8 cellular contexts compared by ENCODE assay signal in the genomic region with DNA sequence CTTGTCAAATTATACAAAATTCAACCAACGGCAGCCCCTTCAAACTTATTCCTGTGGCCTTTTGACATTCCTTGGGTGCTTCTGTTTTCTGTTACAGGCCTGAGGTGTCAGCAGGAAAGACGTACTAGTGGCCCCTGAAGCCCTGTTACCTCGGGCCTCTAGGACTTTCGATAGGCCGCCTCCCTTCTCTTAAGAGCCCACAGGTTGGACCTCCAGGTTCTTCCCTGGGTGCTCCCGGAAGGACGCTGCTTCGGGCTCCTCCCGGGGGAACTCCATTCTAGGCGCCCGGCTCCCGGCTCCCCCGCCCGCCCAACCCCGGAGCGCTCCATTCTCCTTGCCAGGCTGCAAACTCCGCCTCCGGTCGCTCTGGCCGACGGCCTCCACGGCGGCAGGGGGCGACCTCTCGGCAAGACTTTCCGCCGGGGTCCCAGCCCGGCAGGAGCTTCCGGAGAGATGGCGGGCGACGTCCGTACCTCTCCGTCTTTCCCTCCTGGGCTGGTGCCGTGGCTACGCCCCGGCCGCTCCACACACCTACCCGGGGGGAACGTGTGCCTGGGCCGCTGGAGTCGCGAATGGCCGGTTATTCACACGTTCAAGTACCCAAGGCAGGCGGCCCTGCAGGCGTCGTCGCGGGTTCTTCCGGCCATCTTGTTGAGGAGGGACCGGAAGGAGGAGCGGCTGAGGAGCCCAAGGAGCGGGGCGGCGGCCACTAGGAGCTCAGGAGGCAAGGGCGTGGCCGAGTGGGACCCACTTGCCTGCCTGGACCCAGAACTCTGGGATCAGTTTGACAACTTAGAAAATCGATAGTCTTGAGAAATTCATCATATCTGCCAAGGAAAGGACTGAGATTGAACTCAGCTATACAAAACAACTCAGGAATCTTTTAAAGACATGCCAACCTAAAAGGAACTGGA. TPM values are rescaled to one million over a fixed set of nuclear protein-coding genes. Genes with fewer than 3 reads are reported as not detected.
DNase-seq lines count a peak whose midpoint lies in the region; ATAC-seq and TF ChIP-seq lines count a peak whose summit lies in the region.

No MANE protein-coding gene starts in this region.

- WGBS in right lobe of liver (ENCODE audit: insufficient coverage, low coverage, low lambda C conversion rate, missing lambda C conversion rate), result 11% methylated on average over 28 of the region's 59 CpGs

- no peak for TF ChIP-seq POLR2A in right lobe of liver (IDR thresholded peaks at IDR 0.05)

- no peaks in the 10 kb centered on the region for H3K27me3 ChIP-seq in right lobe of liver

- ATAC-seq in GM18873 (IDR thresholded peaks at IDR 0.05; ENCODE audit: low FRiP score, unreplicated experiment) (peak; percentile 82), HG03135 (IDR thresholded peaks at IDR 0.05; ENCODE audit: unreplicated experiment) (peak; percentile 98), right lobe of liver (peak; percentile 96 to 99 (median 99))

- H3K4me1 ChIP-seq in right lobe of liver, result peaks cover 0 to 5% (median 0%) of the 10 kb centered on the region in 4 donors

- H3K4me3 ChIP-seq in right lobe of liver, result peak overlapping the region; percentile 58 to 67 (median 61)

- DNase-seq in AG20443 (ENCODE audit: low spot score), result peak; percentile 91
- DNase-seq in NCI-H446 treated with DMSO at 0.1 percent for 48 hours (lab: John Stamatoyannopoulos, UW), result peak; percentile 74
- peak; percentile 75 to 79 for DNase-seq in activated CD4-positive, alpha-beta T cell treated with anti-CD3 and anti-CD28 coated beads, Interleukin-2, amount 50 U/mL, for 24 hours (ENCODE audit: low read depth in 1 of 2, low spot score in 1 of 2)
- DNase-seq in dermis microvascular lymphatic vessel endothelial cell (ENCODE audit: low read depth in 2 of 2), result peak; percentile 18 to 68
- DNase-seq in right lobe of liver, result peak; percentile 77 to 83 (median 78)
- DNase-seq in stimulated activated CD4-positive, alpha-beta T cell treated with anti-CD3 and anti-CD28 coated beads, Interleukin-4, amount 100 ng/mL, for 48 hours (ENCODE audit: low read depth in 2 of 2), result peak; percentile 81 to 84

- H3K9me3 ChIP-seq in right lobe of liver, result no peaks in the 10 kb centered on the region

- intact Hi-C loops in right lobe of liver (cut with DNase I), result no loop called here

- H3K27ac ChIP-seq in right lobe of liver, result peak overlapping the region in 2 of 3 donors; percentile 38 to 62

- peak; percentile 48 to 74 (median 58) for TF ChIP-seq CTCF in right lobe of liver (IDR thresholded peaks at IDR 0.05)

- no peaks in the 10 kb centered on the region for H3K36me3 ChIP-seq in right lobe of liver

RNA-seq across cellular contexts. Expression of gene BOLA3, which starts 27.5 kb away (rescaled TPM):
- total RNA-seq in dermis microvascular lymphatic vessel endothelial cell (12.1 and 19.4 TPM in 2 replicates), right lobe of liver (10 to 100 TPM; 14.6 to 58.6 (median 16.0) TPM)

RNA-seq across cellular contexts. Expression of gene MOB1A, which starts 58.5 kb away (rescaled TPM):
- 79.6 and 84.6 TPM in 2 replicates for total RNA-seq in dermis microvascular lymphatic vessel endothelial cell
- total RNA-seq in right lobe of liver, result 10 to 100 TPM; 29.8 to 48.0 (median 32.9) TPM

Comparison
In these comparisons a context has a peak if more than half of its experiments do, and no peak if none do; other contexts are left out.
1. Peak in every context shown above with its lines: DNase-seq, ATAC-seq, H3K4me3 ChIP-seq and H3K27ac ChIP-seq.